In genomic region chr13:91348906-91349435, GRCh38 we compare ENCODE assay signal across 8 cellular contexts. TPM values are rescaled to one million over a fixed set of nuclear protein-coding genes. Genes with fewer than 3 reads are reported as not detected.
DNase-seq lines count a peak whose midpoint lies in the region; ATAC-seq and TF ChIP-seq lines count a peak whose summit lies in the region.

No MANE protein-coding gene starts in this region.

- intact Hi-C loops in activated CD4-positive, alpha-beta memory T cell treated with anti-CD3 and anti-CD28 coated beads for 36 hours (cut with micrococcal nuclease) = loop anchor here (1.0 kb wide), 1 partner anchor 36 kb away; no protein-coding TSS in a partner anchor
- intact Hi-C loops in dorsolateral prefrontal cortex (cut with DNase I) = loop anchor here in 1 of 2 donors (5.0 kb wide), 1 partner anchor 48 kb away; the partner anchor contains the start of gene GPC5
- intact Hi-C loops in lower lobe of right lung (cut with DNase I) = no loop called here

- H3K27ac ChIP-seq in dorsolateral prefrontal cortex = peak overlapping the region in 44 of 59 donors; percentile 33 to 98 (median 93)
- peak overlapping the region; percentile 97 for H3K27ac ChIP-seq in lower lobe of right lung

- H3K4me3 ChIP-seq in dorsolateral prefrontal cortex = peak overlapping the region; percentile 46 to 93 (median 79)
- H3K4me3 ChIP-seq in lower lobe of right lung = peak overlapping the region; percentile 75

- peak overlapping the region; percentile 94 for H3K27ac Mint-ChIP-seq in activated CD4-positive, alpha-beta memory T cell treated with anti-CD3 and anti-CD28 coated beads for 36 hours

- no peaks in the 10 kb centered on the region for H3K27me3 ChIP-seq in dorsolateral prefrontal cortex
- H3K27me3 ChIP-seq in lower lobe of right lung (ENCODE audit: low read depth) = no peaks in the 10 kb centered on the region

- DNase-seq in C1 segment of cervical spinal cord (lab: John Stamatoyannopoulos, UW) (peak; percentile 18 to 94 (median 82)), NCI-H69 (lab: John Stamatoyannopoulos, UW) (peak; percentile 96), dorsolateral prefrontal cortex (peak; percentile 85 to 94 (median 92)), lower lobe of right lung (peak; percentile 96)
- DNase-seq in activated CD4-positive, alpha-beta memory T cell treated with anti-CD3 and anti-CD28 coated beads for 36 hours = peak; percentile 93
- DNase-seq in stimulated activated CD4-positive, alpha-beta T cell treated with anti-CD3 and anti-CD28 coated beads, Interleukin-4, amount 100 ng/mL, for 48 hours (ENCODE audit: low read depth in 2 of 2) = peak; percentile 88 to 89

- peak overlapping the region; percentile 98 for H3K4me3 Mint-ChIP-seq in activated CD4-positive, alpha-beta memory T cell treated with anti-CD3 and anti-CD28 coated beads for 36 hours

- peaks cover 54% of the 10 kb centered on the region for H3K4me1 Mint-ChIP-seq in activated CD4-positive, alpha-beta memory T cell treated with anti-CD3 and anti-CD28 coated beads for 36 hours (ENCODE audit: low read depth)

- no peaks in the 10 kb centered on the region for H3K9me3 Mint-ChIP-seq in activated CD4-positive, alpha-beta memory T cell treated with anti-CD3 and anti-CD28 coated beads for 36 hours

- no peaks in the 10 kb centered on the region for H3K27me3 Mint-ChIP-seq in activated CD4-positive, alpha-beta memory T cell treated with anti-CD3 and anti-CD28 coated beads for 36 hours

- peaks cover 44% of the 10 kb centered on the region for H3K4me1 ChIP-seq in lower lobe of right lung

- H3K36me3 Mint-ChIP-seq in activated CD4-positive, alpha-beta memory T cell treated with anti-CD3 and anti-CD28 coated beads for 36 hours = peaks cover 48% of the 10 kb centered on the region

- TF ChIP-seq CTCF in dorsolateral prefrontal cortex (IDR thresholded peaks at IDR 0.05 in 54 of 56, conservative IDR thresholded peaks at IDR 0.05 in 2 of 56; ENCODE audit: low read depth in 1 of 56, partially characterized antibody in 56 of 56) (peak; percentile 77 to 99 (median 89)), lower lobe of right lung (IDR thresholded peaks at IDR 0.05) (peak; percentile 91)

- peak; percentile 44 for ATAC-seq in GM19372 (IDR thresholded peaks at IDR 0.05; ENCODE audit: low read depth, unreplicated experiment)
- peak; percentile 47 for ATAC-seq in HG03520 (IDR thresholded peaks at IDR 0.05; ENCODE audit: unreplicated experiment)
- peak; percentile 83 to 92 for ATAC-seq in lower lobe of right lung

- H3K9me3 ChIP-seq in lower lobe of right lung = no peaks in the 10 kb centered on the region

- peaks cover 35% of the 10 kb centered on the region for H3K36me3 ChIP-seq in lower lobe of right lung

- POLR2A ChIA-PET in activated CD4-positive, alpha-beta memory T cell treated with anti-CD3 and anti-CD28 coated beads for 36 hours (lab: Charles Lee) = no interaction called here

- CTCF ChIA-PET in activated CD4-positive, alpha-beta memory T cell treated with anti-CD3 and anti-CD28 coated beads for 36 hours (lab: Charles Lee) = interaction anchor here (0.7 to 1.3 kb wide), 3 partner anchors 21 to 48 kb away, joined by 3 to 8 read pairs (median 3); no protein-coding TSS in a partner anchor

RNA-seq across cellular contexts. Expression of gene MIR17HG, which starts 1.5 kb away (rescaled TPM):
- 10 to 100 TPM; 19.5 to 22.0 TPM for total RNA-seq in activated CD4-positive, alpha-beta memory T cell treated with anti-CD3 and anti-CD28 coated beads for 36 hours
- total RNA-seq in dorsolateral prefrontal cortex (1 to 10 TPM in 71 of 120 experiments, under 1 TPM in 49; 0.19 to 3.8 (median 1.1) TPM), lower lobe of right lung (6.1 TPM)

RNA-seq across cellular contexts. Expression of gene GPC5, which starts 49.5 kb away (rescaled TPM):
- total RNA-seq in activated CD4-positive, alpha-beta memory T cell treated with anti-CD3 and anti-CD28 coated beads for 36 hours = under 1 TPM; 0.17 to 0.29 TPM
- total RNA-seq in dorsolateral prefrontal cortex = 10 to 100 TPM in 119 of 120 experiments, 1 to 10 TPM in 1; 8.5 to 64.0 (median 22.4) TPM
- total RNA-seq in lower lobe of right lung = 8.7 TPM

Comparison
In these comparisons a context has a peak if more than half of its experiments do, and no peak if none do; other contexts are left out.
1. Peak in every context shown above with its lines: DNase-seq, ATAC-seq, H3K4me3 ChIP-seq and H3K27ac ChIP-seq.